Comparison of ENCODE assay signal across 2 cellular contexts in the genomic region with DNA sequence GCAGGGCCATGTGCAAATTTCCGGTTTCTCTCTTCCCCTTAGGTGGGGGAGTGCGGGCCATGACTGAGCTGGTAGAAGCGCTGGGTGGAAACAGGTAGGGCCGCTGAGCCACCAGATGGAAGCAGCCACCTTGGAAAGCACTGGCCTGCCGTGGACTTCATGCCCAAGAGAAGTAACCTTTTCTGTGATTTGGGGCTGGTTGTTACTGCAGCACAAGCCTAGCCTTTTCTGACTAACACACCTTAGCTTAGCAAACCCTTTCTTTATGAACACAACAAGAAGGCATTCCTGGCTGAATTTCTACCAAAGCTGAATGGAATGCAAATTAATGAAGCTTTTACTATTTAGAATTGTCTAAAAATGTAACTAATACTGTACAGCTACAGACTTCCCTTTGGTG.
TF ChIP-seq lines count a peak whose summit lies in the region.

No MANE protein-coding gene starts in this region.

TF ChIP-seq in HepG2, 621 proteins besides CTCF, POLR2A, EP300 and RAD21:
- TF ChIP-seq HNRNPL (IDR thresholded peaks at IDR 0.05; ENCODE audit: low read depth, low read length) = no peak
- TF ChIP-seq HDAC6 (IDR thresholded peaks at IDR 0.05; ENCODE audit: low read depth, low read length) = no peak
- no peak for TF ChIP-seq PLRG1 (conservative IDR thresholded peaks at IDR 0.05)
- no peak for TF ChIP-seq ZNF547 (CRISPR knock-in tag; IDR thresholded peaks at IDR 0.05)
- peak; percentile 88 for TF ChIP-seq ZNF12 (CRISPR knock-in tag; IDR thresholded peaks at IDR 0.05)

TF ChIP-seq in K562, 482 proteins besides CTCF, POLR2A, EP300 and RAD21 (continued from another document):
- TF ChIP-seq RNF2 (IDR thresholded peaks at IDR 0.05) = no peak
